18 cellular contexts compared by ENCODE assay signal in genomic region chr1:29527314-29528004, GRCh38.
A peak's percentile ranks its signal among the peaks of the same experiment; 100 is the strongest.
DNase-seq lines count a peak whose midpoint lies in the region; ATAC-seq, FAIRE-seq and TF ChIP-seq lines count a peak whose summit lies in the region.
"Had no signal": no experiment of that assay in that cellular context is flagged by ENCODE, and none has a peak within 500 bp of the region (broad histone marks: within the 10 kb centered on the region; RNA-seq: fewer than 3 reads in every experiment).

No MANE protein-coding gene starts in this region.

- peak; percentile 62 for FAIRE-seq in bronchial epithelial cell (lab: Jason Lieb, UNC)
- FAIRE-seq: H54 had no signal

- no peaks in the 10 kb centered on the region for H3K4me1 Mint-ChIP-seq in activated CD8-positive, alpha-beta T cell treated with anti-CD3 and anti-CD28 coated beads, Interleukin-2, amount 10 ng/mL, durations not matched to agents 7 days and 5 days (ENCODE audit: low read depth)

- no peak for TF ChIP-seq CTCF in Peyer's patch (IDR thresholded peaks at IDR 0.05)
- TF ChIP-seq CTCF in bronchial epithelial cell (IDR thresholded peaks at IDR 0.05; ENCODE audit: insufficient read depth, low read length, severe bottlenecking) = no peak
- no peak for TF ChIP-seq CTCF in suprapubic skin (IDR thresholded peaks at IDR 0.05)
- no peak for TF ChIP-seq CTCF in brain microvascular endothelial cell (IDR thresholded peaks at IDR 0.05; ENCODE audit: low read depth, low read length, missing control alignments)

- in situ Hi-C loops in brain microvascular endothelial cell (cut with HindIII; ENCODE audit: low pct_ligation_motif_present, low sequenced_read_pairs) = no loop called here

- no peaks in the 10 kb centered on the region for H3K36me3 Mint-ChIP-seq in activated CD8-positive, alpha-beta T cell treated with anti-CD3 and anti-CD28 coated beads, Interleukin-2, amount 10 ng/mL, durations not matched to agents 7 days and 5 days (ENCODE audit: low read depth)

- no peaks in the 10 kb centered on the region for H3K27me3 ChIP-seq in Peyer's patch
- H3K27me3 ChIP-seq in bronchial epithelial cell (ENCODE audit: control insufficient read depth, insufficient read depth, low read length) = peaks cover 2% of the 10 kb centered on the region
- peaks cover 17% of the 10 kb centered on the region for H3K27me3 ChIP-seq in suprapubic skin
- H3K27me3 ChIP-seq in brain microvascular endothelial cell (replicated peaks) = no peaks in the 10 kb centered on the region
- H3K27me3 ChIP-seq: MG63, SJSA1 had no signal

- peak in 2 of 3 donors; percentile 30 to 40 for DNase-seq in Peyer's patch
- DNase-seq in bronchial epithelial cell (ENCODE audit: low read depth) = no peak
- DNase-seq in mesenteric fat pad (ENCODE audit: low spot score) = peak; percentile 49
- DNase-seq in suprapubic skin (ENCODE audit: low spot score in 2 of 2) = peak; percentile 28 to 73
- no peak for DNase-seq in brain microvascular endothelial cell
- no peak for DNase-seq in activated CD8-positive, alpha-beta T cell treated with anti-CD3 and anti-CD28 coated beads, Interleukin-2, amount 10 ng/mL, durations not matched to agents 7 days and 5 days
- DNase-seq: C1 segment of cervical spinal cord, DMS 273 treated with DMSO at 0.1 percent for 48 hours, MG63, NCI-H1105 treated with DMSO at 0.1 percent for 48 hours, NCI-H2029, NCI-H2171 treated with DMSO at 0.1 percent for 48 hours, OCI-M1 had no signal

- peaks cover 7% of the 10 kb centered on the region for H3K27me3 Mint-ChIP-seq in activated CD8-positive, alpha-beta T cell treated with anti-CD3 and anti-CD28 coated beads, Interleukin-2, amount 10 ng/mL, durations not matched to agents 7 days and 5 days (ENCODE audit: low read depth)

- H3K4me3 ChIP-seq in Peyer's patch (no peak overlapping the region), bronchial epithelial cell (ENCODE audit: low read depth, low read length) (no peak overlapping the region), suprapubic skin (no peak overlapping the region), brain microvascular endothelial cell (ENCODE audit: low read depth, low read length) (no peak overlapping the region)
- H3K4me3 ChIP-seq: MG63, SJSA1 had no signal

- TF ChIP-seq POLR2A in Peyer's patch (IDR thresholded peaks at IDR 0.05) (no peak), suprapubic skin (IDR thresholded peaks at IDR 0.05) (no peak)

- H3K36me3 ChIP-seq in Peyer's patch (no peaks in the 10 kb centered on the region), bronchial epithelial cell (ENCODE audit: control insufficient read depth, insufficient read depth, low read length) (no peaks in the 10 kb centered on the region), suprapubic skin (no peaks in the 10 kb centered on the region), brain microvascular endothelial cell (replicated peaks) (no peaks in the 10 kb centered on the region)
- H3K36me3 ChIP-seq: MG63, SJSA1 had no signal

- 52% methylated on average over 4 of the region's 8 CpGs for WGBS in suprapubic skin

- peaks cover 6% of the 10 kb centered on the region for H3K9me3 Mint-ChIP-seq in activated CD8-positive, alpha-beta T cell treated with anti-CD3 and anti-CD28 coated beads, Interleukin-2, amount 10 ng/mL, durations not matched to agents 7 days and 5 days (ENCODE audit: insufficient read depth)

- H3K27ac ChIP-seq in Peyer's patch (no peak overlapping the region), suprapubic skin (no peak overlapping the region), brain microvascular endothelial cell (no peak overlapping the region)
- H3K27ac ChIP-seq: KMS-11, RWPE1, SJSA1 had no signal

- CTCF ChIA-PET in activated CD8-positive, alpha-beta T cell treated with anti-CD3 and anti-CD28 coated beads, Interleukin-2, amount 10 ng/mL, durations not matched to agents 7 days and 5 days (lab: Charles Lee) = no interaction called here

- H3K27ac Mint-ChIP-seq in activated CD8-positive, alpha-beta T cell treated with anti-CD3 and anti-CD28 coated beads, Interleukin-2, amount 10 ng/mL, durations not matched to agents 7 days and 5 days = no peak overlapping the region

- no peak for TF ChIP-seq EP300 in suprapubic skin (IDR thresholded peaks at IDR 0.05)

- no peak for ATAC-seq in HG03139 (IDR thresholded peaks at IDR 0.05; ENCODE audit: unreplicated experiment)
- no peak for ATAC-seq in activated CD8-positive, alpha-beta T cell treated with anti-CD3 and anti-CD28 coated beads, Interleukin-2, amount 10 ng/mL, durations not matched to agents 7 days and 5 days

- H3K4me1 ChIP-seq in Peyer's patch = no peaks in the 10 kb centered on the region
- no peaks in the 10 kb centered on the region for H3K4me1 ChIP-seq in suprapubic skin
- H3K4me1 ChIP-seq: SJSA1 had no signal

- no peak overlapping the region for H3K4me3 Mint-ChIP-seq in activated CD8-positive, alpha-beta T cell treated with anti-CD3 and anti-CD28 coated beads, Interleukin-2, amount 10 ng/mL, durations not matched to agents 7 days and 5 days

- H3K9me3 ChIP-seq in Peyer's patch = no peaks in the 10 kb centered on the region
- peaks cover 11% of the 10 kb centered on the region for H3K9me3 ChIP-seq in suprapubic skin
- H3K9me3 ChIP-seq: MG63, SJSA1 had no signal

- POLR2A ChIA-PET in activated CD8-positive, alpha-beta T cell treated with anti-CD3 and anti-CD28 coated beads, Interleukin-2, amount 10 ng/mL, durations not matched to agents 7 days and 5 days (lab: Charles Lee) = no interaction called here

Comparison
In these comparisons a context has a peak if more than half of its experiments do, and no peak if none do; other contexts are left out.
1. DNase-seq: peak in Peyer's patch (2 of 3), mesenteric fat pad (single experiment) and suprapubic skin (2 of 2); none in bronchial epithelial cell (single experiment), brain microvascular endothelial cell (single experiment) and activated CD8-positive, alpha-beta T cell treated with anti-CD3 and anti-CD28 coated beads, Interleukin-2, amount 10 ng/mL, durations not matched to agents 7 days and 5 days (single experiment).